In the genomic region with DNA sequence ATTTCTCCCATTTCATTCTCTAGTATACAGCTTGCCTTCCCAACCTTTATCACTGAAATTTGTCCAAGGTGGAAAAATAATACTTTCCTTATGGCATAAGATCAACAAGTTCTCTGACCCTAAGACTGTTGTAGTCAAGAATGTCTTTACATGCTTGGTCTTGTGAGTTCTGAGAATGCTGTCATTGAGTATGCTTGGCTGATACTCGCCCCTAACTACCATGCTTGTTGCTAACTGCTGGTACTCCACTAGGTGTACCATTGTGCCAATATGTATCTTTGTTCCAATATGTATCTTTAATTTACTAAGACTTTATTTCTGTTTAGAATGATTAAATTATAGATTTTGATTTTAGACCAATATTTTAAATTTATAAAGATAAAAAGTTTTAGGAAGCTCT, we compare ENCODE assay signal across 28 cellular contexts.
"Had no signal": no experiment of that assay in that cellular context is flagged by ENCODE, and none has a peak within 500 bp of the region (broad histone marks: within the 10 kb centered on the region; RNA-seq: fewer than 3 reads in every experiment).

No MANE protein-coding gene starts in this region.

- H3K4me3 ChIP-seq: gastroesophageal sphincter, heart left ventricle, hepatocyte, left lung, mucosa of descending colon, neural progenitor cell, right lobe of liver, thoracic aorta, tibial nerve, upper lobe of left lung, uterus had no signal

- H3K9me3 ChIP-seq: gastroesophageal sphincter, left lung, mucosa of descending colon, right lobe of liver, thoracic aorta, tibial nerve, upper lobe of left lung, uterus had no signal

- H3K27me3 Mint-ChIP-seq: effector memory CD8-positive, alpha-beta T cell; naive B cell; progenitor cell of endocrine pancreas; stimulated activated naive B cell treated with anti-CD40 and anti-IgM and Interleukin-4, amounts not matched to agents 10 μg/mL and 1 μg/mL and 100 μg/mL, for 72 hours; stimulated activated naive CD8-positive, alpha-beta T cell treated with anti-CD3 and anti-CD28 coated beads, Interleukin-15, Interleukin-2, amounts not matched to agents 100 ng/mL and 50 ng/mL, for 24 hours had no signal

- H2AFZ ChIP-seq: hepatocyte, neural progenitor cell, parathyroid adenoma had no signal

- H3K4me1 ChIP-seq: gastroesophageal sphincter, heart left ventricle, left lung, neural progenitor cell, parathyroid adenoma, right lobe of liver, tibial nerve, upper lobe of left lung, uterus had no signal

- H3K4me3 Mint-ChIP-seq: effector memory CD8-positive, alpha-beta T cell; mesothelial cell of epicardium; naive B cell; nephron; neural progenitor cell; stimulated activated naive B cell treated with anti-CD40 and anti-IgM and Interleukin-4, amounts not matched to agents 10 μg/mL and 1 μg/mL and 100 μg/mL, for 72 hours; stimulated activated naive CD8-positive, alpha-beta T cell treated with anti-CD3 and anti-CD28 coated beads, Interleukin-15, Interleukin-2, amounts not matched to agents 100 ng/mL and 50 ng/mL, for 24 hours had no signal

- H3K36me3 Mint-ChIP-seq: mesothelial cell of epicardium; naive B cell; neural progenitor cell; stimulated activated naive B cell treated with anti-CD40 and anti-IgM and Interleukin-4, amounts not matched to agents 10 μg/mL and 1 μg/mL and 100 μg/mL, for 72 hours had no signal

- ATAC-seq: effector memory CD8-positive, alpha-beta T cell; esophagus mucosa; gastroesophageal sphincter; heart left ventricle; left cardiac atrium; left lung; mucosa of descending colon; right lobe of liver; stimulated activated naive B cell treated with anti-CD40 and anti-IgM and Interleukin-4, amounts not matched to agents 10 μg/mL and 1 μg/mL and 100 μg/mL, for 72 hours had no signal

- H3K36me3 ChIP-seq: gastroesophageal sphincter, heart left ventricle, left lung, neural progenitor cell, right lobe of liver, thoracic aorta, tibial nerve, upper lobe of left lung, uterus had no signal

- H3K27me3 ChIP-seq: gastroesophageal sphincter, heart left ventricle, hepatocyte, left lung, neural progenitor cell, right lobe of liver, tibial nerve, upper lobe of left lung, uterus had no signal

- H3K4me2 ChIP-seq: hepatocyte, neural progenitor cell had no signal

- DNase-seq: cortex of kidney; effector memory CD8-positive, alpha-beta T cell; foreskin fibroblast; heart left ventricle; left cardiac atrium; left lung; mesenchymal stem cell; mucosa of descending colon; naive B cell; right lobe of liver; small intestine; stimulated activated CD4-positive, alpha-beta T cell treated with anti-CD3 and anti-CD28 coated beads, Interleukin-15, amount 100 ng/mL, for 24 hours; stimulated activated CD4-positive, alpha-beta T cell treated with anti-CD3 and anti-CD28 coated beads, Interleukin-2, amount 100 ng/mL, for 48 hours; stimulated activated naive B cell treated with anti-CD40 and anti-IgM and Interleukin-4, amounts not matched to agents 10 μg/mL and 1 μg/mL and 100 μg/mL, for 72 hours; upper lobe of left lung; uterus had no signal

- H3K79me2 ChIP-seq: hepatocyte, parathyroid adenoma had no signal

- H3K27ac Mint-ChIP-seq: effector memory CD8-positive, alpha-beta T cell; mesothelial cell of epicardium; naive B cell; nephron; neural progenitor cell; progenitor cell of endocrine pancreas; stimulated activated naive B cell treated with anti-CD40 and anti-IgM and Interleukin-4, amounts not matched to agents 10 μg/mL and 1 μg/mL and 100 μg/mL, for 72 hours; stimulated activated naive CD8-positive, alpha-beta T cell treated with anti-CD3 and anti-CD28 coated beads, Interleukin-15, Interleukin-2, amounts not matched to agents 100 ng/mL and 50 ng/mL, for 24 hours had no signal

- H3K27ac ChIP-seq: epithelial cell of prostate, gastroesophageal sphincter, heart left ventricle, hepatocyte, left lung, neural progenitor cell, parathyroid adenoma, right lobe of liver, thoracic aorta, tibial nerve, upper lobe of left lung, uterus had no signal

- H3K9ac ChIP-seq: neural progenitor cell, parathyroid adenoma had no signal

- H3K9me3 Mint-ChIP-seq: neural progenitor cell had no signal

- H3K4me1 Mint-ChIP-seq: naive B cell; nephron; stimulated activated naive B cell treated with anti-CD40 and anti-IgM and Interleukin-4, amounts not matched to agents 10 μg/mL and 1 μg/mL and 100 μg/mL, for 72 hours had no signal
